ENCODE assay signal across 13 cellular contexts in the genomic region with DNA sequence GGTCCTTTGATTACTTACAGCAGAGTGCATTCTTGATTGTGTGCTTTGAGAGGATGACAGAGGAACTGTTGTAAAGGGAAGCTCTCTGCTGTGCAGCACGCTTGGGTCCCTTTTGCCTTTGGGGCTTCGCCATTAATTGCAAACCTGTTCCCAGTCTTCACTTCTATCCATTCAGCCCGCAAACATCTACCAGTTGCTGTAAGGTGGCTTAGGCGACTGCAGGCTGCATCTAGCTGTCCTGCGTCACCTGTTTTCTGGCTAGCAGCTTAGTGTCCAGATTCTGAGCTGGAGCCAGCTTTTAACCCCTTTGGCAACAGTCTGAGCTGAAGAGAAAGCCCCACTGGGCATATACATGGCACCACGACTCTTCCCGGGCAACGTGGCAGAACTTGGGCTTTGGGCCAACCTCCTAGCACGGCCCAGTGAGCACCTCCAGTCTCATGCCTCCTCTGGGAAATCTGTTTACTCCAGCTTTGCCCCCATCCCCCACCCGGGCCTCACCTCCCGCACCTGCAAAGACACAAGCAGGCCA. TPM values are rescaled to one million over a fixed set of nuclear protein-coding genes. Genes with fewer than 3 reads are reported as not detected.
DNase-seq lines count a peak whose midpoint lies in the region; ATAC-seq and TF ChIP-seq lines count a peak whose summit lies in the region.
"Had no signal": no experiment of that assay in that cellular context is flagged by ENCODE, and none has a peak within 500 bp of the region (broad histone marks: within the 10 kb centered on the region; RNA-seq: fewer than 3 reads in every experiment).

No MANE protein-coding gene starts in this region.

- TF ChIP-seq CTCF in GM23338 (conservative IDR thresholded peaks at IDR 0.05; ENCODE audit: low read depth in 2 of 2) (no peak), endothelial cell (IDR thresholded peaks at IDR 0.05; ENCODE audit: unreplicated experiment) (no peak)

- ATAC-seq in GM23338 (no peak), T-cell (replicated peaks in 1 of 4) (no peak), HG03196 (IDR thresholded peaks at IDR 0.05; ENCODE audit: unreplicated experiment) (no peak), GM18873 (IDR thresholded peaks at IDR 0.05; ENCODE audit: low FRiP score, unreplicated experiment) (no peak)
- ATAC-seq: activated T-cell treated with anti-CD3 and anti-CD28 coated beads, Interleukin-2, amount 50 U/mL, for 4 hours; left colon had no signal

- DNase-seq in 8988T = peak; percentile 29
- DNase-seq in GM23338 (ENCODE audit: low spot score) = peak; percentile 49
- peak; percentile 57 to 84 for DNase-seq in NCI-H446 (lab: John Stamatoyannopoulos, UW)
- peak; percentile 61 for DNase-seq in glomerular visceral epithelial cell (ENCODE audit: extremely low spot score)
- no peak for DNase-seq in T-cell
- DNase-seq in endothelial cell (ENCODE audit: low spot score) = no peak
- DNase-seq: activated B cell treated with CpG ODN at 0.5 μM for 24 hours; activated T-cell treated with anti-CD3 and anti-CD28 coated beads, Interleukin-2, amount 50 U/mL, for 4 hours; foreskin melanocyte; left colon; trophoblast cell had no signal

- no peaks in the 10 kb centered on the region for H3K9me2 ChIP-seq in GM23338 (ENCODE audit: insufficient read depth)

- H3F3A ChIP-seq in GM23338 (replicated peaks; ENCODE audit: low read depth) = peaks cover 7% of the 10 kb centered on the region; the same call in 1 of the 2 replicates

- H3K27me3 Mint-ChIP-seq in GM23338 (ENCODE audit: insufficient read depth, low read depth, poor library complexity) (peaks cover 25% of the 10 kb centered on the region), T-cell (peaks cover 0 to under 1% of the 10 kb centered on the region in 2 donors), endothelial cell (ENCODE audit: unreplicated experiment) (peaks cover 13% of the 10 kb centered on the region)

- peaks cover 25% of the 10 kb centered on the region for H3K79me2 ChIP-seq in GM23338 (replicated peaks; ENCODE audit: insufficient read depth)

- no peaks in the 10 kb centered on the region for H3K27me3 ChIP-seq in GM23338 (ENCODE audit: insufficient read depth)

- H3K4me1 Mint-ChIP-seq in GM23338 (peaks cover 24% of the 10 kb centered on the region), T-cell (peaks cover 25 to 27% (median 26%) of the 10 kb centered on the region in 3 donors), endothelial cell (ENCODE audit: unreplicated experiment) (peaks cover 19% of the 10 kb centered on the region)

- no peak overlapping the region for H3K4me3 ChIP-seq in GM23338

- peaks cover 5% of the 10 kb centered on the region for H3K36me3 Mint-ChIP-seq in GM23338 (ENCODE audit: low read depth)
- H3K36me3 Mint-ChIP-seq in T-cell = no peaks in the 10 kb centered on the region
- H3K36me3 Mint-ChIP-seq in endothelial cell (ENCODE audit: low read depth, unreplicated experiment) = peaks cover 4% of the 10 kb centered on the region

- no peak overlapping the region for H2AFZ ChIP-seq in GM23338

- peaks cover 21% of the 10 kb centered on the region for H4K20me1 ChIP-seq in GM23338 (replicated peaks; ENCODE audit: insufficient read depth)

- H3K27ac Mint-ChIP-seq in GM23338 (no peak overlapping the region), T-cell (no peak overlapping the region), endothelial cell (ENCODE audit: unreplicated experiment) (no peak overlapping the region)
- H3K27ac Mint-ChIP-seq: activated B cell treated with CpG ODN at 0.5 μM for 24 hours had no signal

- H3K9me3 Mint-ChIP-seq in GM23338 (peaks cover 3% of the 10 kb centered on the region; the same call in 2 of the 3 replicates), T-cell (no peaks in the 10 kb centered on the region), endothelial cell (ENCODE audit: unreplicated experiment) (no peaks in the 10 kb centered on the region)
- H3K9me3 Mint-ChIP-seq: activated B cell treated with CpG ODN at 0.5 μM for 24 hours; activated T-cell treated with anti-CD3 and anti-CD28 coated beads, Interleukin-2, amount 50 U/mL, for 4 hours had no signal

- POLR2A ChIA-PET in T-cell (lab: Charles Lee) = interaction anchor here in 1 of 2 donors (0.6 to 1.6 kb wide), 2 partner anchors 14 to 17 kb away, joined by 3 to 4 read pairs; no protein-coding TSS in a partner anchor

- peaks cover 8% of the 10 kb centered on the region; the same call in 1 of the 2 replicates for H3K4me1 ChIP-seq in GM23338 (ENCODE audit: insufficient read depth)

- 0 out of 2 replicates have a peak overlapping the region, but pooled peaks have one; percentile 43 for H3K4me2 ChIP-seq in GM23338

- peak overlapping the region; percentile 50 for H3K27ac ChIP-seq in GM23338 (ENCODE audit: low read depth)

- H3K4me3 Mint-ChIP-seq in GM23338 = no peak overlapping the region
- no peak overlapping the region for H3K4me3 Mint-ChIP-seq in T-cell
- no peak overlapping the region for H3K4me3 Mint-ChIP-seq in endothelial cell (ENCODE audit: unreplicated experiment)
- H3K4me3 Mint-ChIP-seq: activated B cell treated with CpG ODN at 0.5 μM for 24 hours; activated T-cell treated with anti-CD3 and anti-CD28 coated beads, Interleukin-2, amount 50 U/mL, for 4 hours had no signal

- no peaks in the 10 kb centered on the region for H3K36me3 ChIP-seq in GM23338 (ENCODE audit: insufficient read depth)

- CTCF ChIA-PET in T-cell (lab: Charles Lee) = interaction anchor here in 1 of 2 donors (0.6 kb wide), 1 partner anchor 310 kb away, joined by 3 read pairs; no protein-coding TSS in a partner anchor

TF ChIP-seq in GM23338, 12 proteins besides CTCF, POLR2A, EP300 and RAD21:
- TF ChIP-seq EZH2 (IDR thresholded peaks at IDR 0.05; ENCODE audit: low read depth, unreplicated experiment) = no peak
TF ChIP-seq in GM23338: peak in this region for 0.

RNA-seq across cellular contexts. Expression of gene FASTKD5, which starts 2.5 kb away (rescaled TPM):
- 30.7 and 32.8 TPM in 2 replicates for total RNA-seq in GM23338 (2014; rRNA removed; shearing (Covaris generic))
- polyA plus RNA-seq in GM23338 (2016; fragmentation: Nextera tagmentation; extraction: Ambion mirVana) = 12.2 and 12.9 TPM in 2 replicates
- total RNA-seq in T-cell = 10 to 100 TPM; 23.2 to 33.5 (median 28.7) TPM
- 17.2 TPM for total RNA-seq in endothelial cell (ENCODE audit: unreplicated experiment)

RNA-seq across cellular contexts. Expression of gene UBOX5, which starts 2.5 kb away (rescaled TPM):
- 4.3 and 5.7 TPM in 2 replicates for total RNA-seq in GM23338 (2014; rRNA removed; shearing (Covaris generic))
- polyA plus RNA-seq in GM23338 (2016; fragmentation: Nextera tagmentation; extraction: Ambion mirVana) = 2.4 and 2.7 TPM in 2 replicates
- total RNA-seq in T-cell = 10 to 100 TPM in 4 of 5 donors, 1 to 10 TPM in 1; 9.4 to 13.4 (median 10.8) TPM
- 6.9 TPM for total RNA-seq in endothelial cell (ENCODE audit: unreplicated experiment)

RNA-seq across cellular contexts. Expression of gene LZTS3, which starts 11.2 kb away (rescaled TPM):
- total RNA-seq in GM23338 (2014; rRNA removed; shearing (Covaris generic)) = 29.4 and 40.7 TPM in 2 replicates
- polyA plus RNA-seq in GM23338 (2016; fragmentation: Nextera tagmentation; extraction: Ambion mirVana) = 9.7 and 10.7 TPM in 2 replicates
- 10 to 100 TPM; 14.4 to 19.6 (median 15.3) TPM for total RNA-seq in T-cell
- total RNA-seq in endothelial cell (ENCODE audit: unreplicated experiment) = 6.1 TPM

RNA-seq across cellular contexts. Expression of gene DDRGK1, which starts 42.3 kb away (rescaled TPM):
- 34.8 and 44.0 TPM in 2 replicates for total RNA-seq in GM23338 (2014; rRNA removed; shearing (Covaris generic))
- polyA plus RNA-seq in GM23338 (2016; fragmentation: Nextera tagmentation; extraction: Ambion mirVana) = 35.7 and 45.5 TPM in 2 replicates
- total RNA-seq in T-cell (10 to 100 TPM; 44.6 to 76.3 (median 68.2) TPM), endothelial cell (ENCODE audit: unreplicated experiment) (45.3 TPM)

RNA-seq across cellular contexts. Expression of gene ITPA, which starts 47.2 kb away (rescaled TPM):
- total RNA-seq in GM23338 (2014; rRNA removed; shearing (Covaris generic)) = 45.3 and 57.5 TPM in 2 replicates
- 81.7 and 86.6 TPM in 2 replicates for polyA plus RNA-seq in GM23338 (2016; fragmentation: Nextera tagmentation; extraction: Ambion mirVana)
- total RNA-seq in T-cell = 10 to 100 TPM; 41.6 to 67.6 (median 61.8) TPM
- 45.9 TPM for total RNA-seq in endothelial cell (ENCODE audit: unreplicated experiment)

Comparison
In these comparisons a context has a peak if more than half of its experiments do, and no peak if none do; other contexts are left out.
1. DNase-seq: peak in 8988T (single experiment), GM23338 (single experiment), NCI-H446 (2 of 2) and glomerular visceral epithelial cell (single experiment); none in T-cell (0 of 34) and endothelial cell (single experiment).